Comparison of ENCODE assay signal across 11 cellular contexts in the genomic region with DNA sequence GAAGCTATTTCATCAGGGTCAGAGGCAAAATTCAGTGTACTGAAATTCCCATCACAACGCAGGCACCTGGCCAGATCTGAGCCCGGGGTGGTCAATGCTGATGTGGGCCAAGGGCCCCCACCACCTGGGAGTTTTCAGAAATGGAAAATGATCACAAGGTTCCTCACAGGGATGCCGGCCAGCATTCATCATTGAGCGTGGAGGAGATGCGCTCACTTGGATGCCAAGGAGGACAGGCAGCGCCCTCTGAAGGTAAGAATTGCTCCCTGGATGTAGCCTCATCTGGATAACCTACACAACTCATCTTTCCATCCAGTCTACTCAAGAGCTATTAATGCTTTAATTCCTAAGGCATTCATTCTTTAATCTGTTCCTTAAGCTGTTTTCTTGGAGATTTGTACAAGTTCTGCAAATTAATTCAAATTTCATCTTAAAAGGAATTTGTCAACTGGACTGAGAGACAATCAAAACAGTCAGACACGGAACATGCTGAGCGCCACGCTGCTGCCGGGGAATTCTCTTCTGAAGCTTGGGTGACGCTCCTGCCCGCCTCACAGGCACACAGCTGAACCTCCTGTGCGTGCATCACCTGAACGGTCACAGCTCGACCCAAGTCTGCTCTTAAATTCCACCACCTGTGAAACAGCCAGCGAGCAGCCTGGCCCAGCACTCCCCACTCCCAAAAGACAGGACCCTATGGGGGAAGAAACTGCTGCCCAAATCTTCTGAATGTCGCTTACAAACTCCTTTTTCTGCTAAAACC.
DNase-seq lines count a peak whose midpoint lies in the region; ATAC-seq and TF ChIP-seq lines count a peak whose summit lies in the region.
"Had no signal": no experiment of that assay in that cellular context is flagged by ENCODE, and none has a peak within 500 bp of the region (broad histone marks: within the 10 kb centered on the region; RNA-seq: fewer than 3 reads in every experiment).

No MANE protein-coding gene starts in this region.

- H3K9me3 Mint-ChIP-seq in neural crest cell (no peaks in the 10 kb centered on the region), Caco-2 (ENCODE audit: unreplicated experiment) (no peaks in the 10 kb centered on the region)

- H3K27me3 ChIP-seq in Caco-2 (replicated peaks; ENCODE audit: control insufficient read depth, insufficient read depth, low read length): no peaks in the 10 kb centered on the region

- no peaks in the 10 kb centered on the region for H3K36me3 ChIP-seq in Caco-2 (ENCODE audit: control insufficient read depth, insufficient read depth, low read length)

- DNase-seq in AG09319 (ENCODE audit: extremely low read depth, low read depth) (no peak), HFF-Myc (ENCODE audit: extremely low read depth, low read depth) (no peak), ecto neural progenitor cell (ENCODE audit: low spot score) (peak; percentile 33), neural crest cell (ENCODE audit: low read depth, low spot score) (no peak), Caco-2 (no peak)
- DNase-seq in activated effector memory CD4-positive, alpha-beta T cell treated with Interleukin-2 at 50 U/mL for 16 hours: no peak
- no peak for DNase-seq in stimulated activated CD4-positive, alpha-beta T cell treated with anti-CD3 and anti-CD28 coated beads, Interleukin-2, amount 100 ng/mL, for 48 hours
- DNase-seq: cortex of kidney, NCI-H2171 treated with DMSO at 0.1 percent for 48 hours, psoas muscle had no signal

- intact Hi-C loops in Caco-2 (cut with micrococcal nuclease; ENCODE audit: unreplicated experiment): no loop called here

- H3K4me3 ChIP-seq in HFF-Myc (replicated peaks; ENCODE audit: low read depth, low read length) (no peak overlapping the region), Caco-2 (ENCODE audit: low read depth, low read length) (no peak overlapping the region)
- H3K4me3 ChIP-seq: psoas muscle had no signal

- CTCF ChIA-PET in Caco-2 (lab: Charles Lee): no interaction called here

- no peak for ATAC-seq in HG02840 (IDR thresholded peaks at IDR 0.05; ENCODE audit: low FRiP score, unreplicated experiment)

- H3K9me3 ChIP-seq in Caco-2: no peaks in the 10 kb centered on the region
- H3K9me3 ChIP-seq: psoas muscle had no signal

- H3K4me1 ChIP-seq in Caco-2: no peaks in the 10 kb centered on the region

- no TSS peak for BruUV-seq in Caco-2 (replicated peaks; lab: Mats Ljungman, UMichigan)

- peaks cover 74% of the 10 kb centered on the region for H3K4me1 Mint-ChIP-seq in neural crest cell
- H3K4me1 Mint-ChIP-seq in Caco-2 (ENCODE audit: low read depth, unreplicated experiment): no peaks in the 10 kb centered on the region

- peaks cover 13% of the 10 kb centered on the region for H3K36me3 Mint-ChIP-seq in neural crest cell (ENCODE audit: low read depth)
- H3K36me3 Mint-ChIP-seq in Caco-2 (ENCODE audit: insufficient read depth, unreplicated experiment): no peaks in the 10 kb centered on the region

- no peak overlapping the region for H3K4me3 Mint-ChIP-seq in neural crest cell
- H3K4me3 Mint-ChIP-seq in Caco-2 (ENCODE audit: unreplicated experiment): no peak overlapping the region

- POLR2A ChIA-PET in Caco-2 (lab: Charles Lee): no interaction called here

- H3K27me3 Mint-ChIP-seq in neural crest cell (ENCODE audit: low read depth): no peaks in the 10 kb centered on the region
- no peaks in the 10 kb centered on the region for H3K27me3 Mint-ChIP-seq in Caco-2 (ENCODE audit: insufficient read depth, unreplicated experiment)

- H3K27ac Mint-ChIP-seq in neural crest cell (ENCODE audit: unreplicated experiment) (peak overlapping the region; percentile 71), Caco-2 (ENCODE audit: unreplicated experiment) (no peak overlapping the region)

- TF ChIP-seq CTCF in AG09319 (IDR thresholded peaks at IDR 0.05; ENCODE audit: low read depth, low read length) (peak; percentile 5), HFF-Myc (IDR thresholded peaks at IDR 0.05; ENCODE audit: low read depth, low read length, missing control alignments) (peak; percentile 20), neural crest cell (conservative IDR thresholded peaks at IDR 0.05) (peak; percentile 39), Caco-2 (IDR thresholded peaks at IDR 0.05; ENCODE audit: insufficient read depth in 1 of 2, low read depth in 1 of 2, low read length in 1 of 2, severe bottlenecking in 1 of 2, unreplicated experiment in 1 of 2) (no peak)

Comparison
In these comparisons a context has a peak if more than half of its experiments do, and no peak if none do; other contexts are left out.
1. CTCF ChIP-seq: peak in AG09319 (single experiment), HFF-Myc (single experiment) and neural crest cell (single experiment); none in Caco-2 (0 of 2).